Comparison of ENCODE assay signal across 8 cellular contexts in the genomic region with DNA sequence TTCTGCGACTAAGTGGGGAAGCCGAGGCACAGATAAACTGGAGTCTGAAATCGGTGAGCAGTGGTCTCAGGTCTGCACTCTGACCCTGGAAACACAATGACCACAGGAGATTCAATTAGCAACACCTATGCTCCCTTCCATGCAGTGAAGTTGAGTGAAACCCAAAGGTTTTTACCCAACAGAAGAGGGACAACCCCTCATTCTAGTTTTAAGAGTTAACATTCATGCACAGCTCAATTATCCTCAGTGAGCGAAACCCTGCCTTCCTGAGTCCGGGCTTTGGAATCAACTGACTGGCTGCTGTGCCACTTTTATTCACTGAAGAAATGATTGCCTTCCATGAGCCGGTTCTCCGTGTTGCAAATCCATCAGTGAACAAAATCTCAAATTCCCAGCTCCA. TPM values are rescaled to one million over a fixed set of nuclear protein-coding genes. Genes with fewer than 3 reads are reported as not detected.
DNase-seq lines count a peak whose midpoint lies in the region; ATAC-seq and TF ChIP-seq lines count a peak whose summit lies in the region.
"Not testable (repeated sequence)": the region's sequence is repeated elsewhere in the genome, so short reads cannot be mapped to it uniquely, and the experiment has no call there.

No MANE protein-coding gene starts in this region.

- H3K79me1 ChIP-seq in mesenchymal stem cell (replicated peaks; ENCODE audit: low read length, poor library complexity, severe bottlenecking): not testable (repeated sequence)

- WGBS in mesenchymal stem cell: 74% methylated on average over 7 of the region's 7 CpGs
- WGBS in psoas muscle, 3 donors: 36 to 44% (median 43%) methylated on average over 7 of the region's 7 CpGs

- not testable (repeated sequence) for H2AK5ac ChIP-seq in mesenchymal stem cell (ENCODE audit: low read length, severe bottlenecking)

- not testable (repeated sequence) for H3K9me3 ChIP-seq in DOHH2 (ENCODE audit: control insufficient read depth, insufficient read depth, low read length); MG63; mesenchymal stem cell (ENCODE audit: control insufficient read depth, low read length); psoas muscle; uterus

- not testable (repeated sequence) for H4K91ac ChIP-seq in mesenchymal stem cell (ENCODE audit: low read length)

- not testable (repeated sequence) for TF ChIP-seq POLR2A in uterus (IDR thresholded peaks at IDR 0.05)

- TF ChIP-seq CTCF in DOHH2 (IDR thresholded peaks at IDR 0.05; ENCODE audit: low read depth, low read length, poor library complexity, severe bottlenecking); brain microvascular endothelial cell (IDR thresholded peaks at IDR 0.05; ENCODE audit: low read depth, low read length, missing control alignments); fibroblast of mammary gland (conservative IDR thresholded peaks at IDR 0.05; ENCODE audit: control insufficient read depth, insufficient read depth, low read depth, low read length); psoas muscle (IDR thresholded peaks at IDR 0.05); uterus (IDR thresholded peaks at IDR 0.05): not testable (repeated sequence)

- H3K4me1 ChIP-seq in DOHH2 (ENCODE audit: control insufficient read depth, low read length): peaks cover 25% of the 10 kb centered on the region
- not testable (repeated sequence) for H3K4me1 ChIP-seq in mesenchymal stem cell (ENCODE audit: control insufficient read depth, insufficient read depth, low read depth, low read length); psoas muscle; uterus

- H3K36me3 Mint-ChIP-seq in activated CD4-positive, alpha-beta T cell treated with anti-CD3 and anti-CD28 coated beads for 36 hours (ENCODE audit: low read depth): peaks cover 12% of the 10 kb centered on the region

- H2BK120ac ChIP-seq in mesenchymal stem cell (ENCODE audit: low read depth, low read length): not testable (repeated sequence)

- ATAC-seq in activated CD4-positive, alpha-beta T cell treated with anti-CD3 and anti-CD28 coated beads for 36 hours: peak; percentile 35
- ATAC-seq in psoas muscle: not testable (repeated sequence)

- H3K36me3 ChIP-seq in DOHH2 (ENCODE audit: control insufficient read depth, low read length): peaks cover 16% of the 10 kb centered on the region; the same call in 1 of the 2 replicates
- peaks cover 17% of the 10 kb centered on the region for H3K36me3 ChIP-seq in MG63
- not testable (repeated sequence) for H3K36me3 ChIP-seq in brain microvascular endothelial cell (replicated peaks); mesenchymal stem cell (ENCODE audit: control insufficient read depth in 1 of 2, insufficient read depth in 2 of 2, low read depth in 1 of 2, low read length in 2 of 2); uterus
- peaks cover 0 to 22% of the 10 kb centered on the region in 2 donors for H3K36me3 ChIP-seq in psoas muscle (ENCODE audit: insufficient read depth in 1 of 2, low read depth in 1 of 2)

- peak overlapping the region; percentile 97 for H3K9ac ChIP-seq in mesenchymal stem cell (ENCODE audit: low read length)

- not testable (repeated sequence) for H2BK12ac ChIP-seq in mesenchymal stem cell (ENCODE audit: low read length in 2 of 2)

- H3K9me2 ChIP-seq in DOHH2 (replicated peaks; ENCODE audit: control insufficient read depth, low read length): not testable (repeated sequence)

- H3K18ac ChIP-seq in mesenchymal stem cell (ENCODE audit: low read depth in 1 of 2, low read length in 2 of 2): not testable (repeated sequence)

- not testable (repeated sequence) for H4K20me1 ChIP-seq in DOHH2 (ENCODE audit: control insufficient read depth, insufficient read depth, low read depth, low read length)

- H3K27me3 ChIP-seq in DOHH2 (ENCODE audit: control insufficient read depth, low read length); MG63; brain microvascular endothelial cell (replicated peaks); mesenchymal stem cell (ENCODE audit: control insufficient read depth in 1 of 2, insufficient read depth in 1 of 2, low read length in 2 of 2); psoas muscle (ENCODE audit: insufficient read depth in 3 of 3, low read length in 2 of 3); uterus: not testable (repeated sequence)

- H2BK5ac ChIP-seq in mesenchymal stem cell (ENCODE audit: low read depth, low read length, poor library complexity, severe bottlenecking): not testable (repeated sequence)

- H3K4me3 ChIP-seq in DOHH2 (ENCODE audit: low read length) (peak overlapping the region; percentile 91), MG63 (peak overlapping the region; percentile 90), brain microvascular endothelial cell (ENCODE audit: low read depth, low read length) (peak overlapping the region; percentile 80), fibroblast of mammary gland (ENCODE audit: control insufficient read depth, low read depth, low read length) (peak overlapping the region; percentile 73), mesenchymal stem cell (ENCODE audit: insufficient read depth in 1 of 2, low read depth in 1 of 2, low read length in 2 of 2) (peak overlapping the region in 1 of 2 experiments; percentile 86), psoas muscle (peak overlapping the region; percentile 85), uterus (peak overlapping the region; percentile 53 to 62)

- in situ Hi-C loops in brain microvascular endothelial cell (cut with HindIII; ENCODE audit: low pct_ligation_motif_present, low sequenced_read_pairs): not testable (repeated sequence)

- peak overlapping the region; percentile 94 for H3K27ac Mint-ChIP-seq in activated CD4-positive, alpha-beta T cell treated with anti-CD3 and anti-CD28 coated beads for 36 hours

- H3K4me3 Mint-ChIP-seq in activated CD4-positive, alpha-beta T cell treated with anti-CD3 and anti-CD28 coated beads for 36 hours: peak overlapping the region; percentile 88

- DNase-seq in MG63; activated CD4-positive, alpha-beta T cell treated with anti-CD3 and anti-CD28 coated beads for 36 hours; brain microvascular endothelial cell; fibroblast of mammary gland (ENCODE audit: low read depth); mesenchymal stem cell; psoas muscle; uterus: not testable (repeated sequence)

- not testable (repeated sequence) for H3K4ac ChIP-seq in mesenchymal stem cell (ENCODE audit: low read depth in 1 of 2, low read length in 2 of 2)

- H3F3A ChIP-seq in DOHH2 (ENCODE audit: control insufficient read depth, insufficient read depth): not testable (repeated sequence)

- CTCF ChIA-PET in activated CD4-positive, alpha-beta T cell treated with anti-CD3 and anti-CD28 coated beads for 36 hours (lab: Charles Lee): not testable (repeated sequence)

- not testable (repeated sequence) for H3K23ac ChIP-seq in mesenchymal stem cell (ENCODE audit: low read length in 2 of 2)

- H3K79me2 ChIP-seq in DOHH2 (ENCODE audit: control insufficient read depth, low read length): peaks cover 24% of the 10 kb centered on the region

- not testable (repeated sequence) for H3K27ac ChIP-seq in DOHH2 (ENCODE audit: low read depth, low read length)
- H3K27ac ChIP-seq in brain microvascular endothelial cell: peak overlapping the region; percentile 97
- H3K27ac ChIP-seq in mesenchymal stem cell (ENCODE audit: low read length, poor library complexity, severe bottlenecking): peak overlapping the region; percentile 87
- peak overlapping the region; percentile 87 for H3K27ac ChIP-seq in psoas muscle
- H3K27ac ChIP-seq in uterus: peak overlapping the region; percentile 76 to 79

- not testable (repeated sequence) for H2AFZ ChIP-seq in mesenchymal stem cell (ENCODE audit: low read depth, low read length)

- intact Hi-C loops in activated CD4-positive, alpha-beta T cell treated with anti-CD3 and anti-CD28 coated beads for 36 hours (cut with DNase I, micrococcal nuclease): loop anchor here (1.0 to 10.0 kb wide), 2 partner anchors 28 to 250 kb away; no protein-coding TSS in a partner anchor
- intact Hi-C loops in psoas muscle (cut with DNase I); uterus (cut with DNase I; ENCODE audit: low total_unique reads): not testable (repeated sequence)

- H3K9me3 Mint-ChIP-seq in activated CD4-positive, alpha-beta T cell treated with anti-CD3 and anti-CD28 coated beads for 36 hours (ENCODE audit: low read depth): not testable (repeated sequence)

- not testable (repeated sequence) for H3K27me3 Mint-ChIP-seq in activated CD4-positive, alpha-beta T cell treated with anti-CD3 and anti-CD28 coated beads for 36 hours

- not testable (repeated sequence) for H2BK15ac ChIP-seq in mesenchymal stem cell (ENCODE audit: low read depth, poor library complexity, severe bottlenecking)

- H3K14ac ChIP-seq in mesenchymal stem cell (ENCODE audit: low read length in 2 of 2): not testable (repeated sequence)

- not testable (repeated sequence) for H4K8ac ChIP-seq in mesenchymal stem cell (ENCODE audit: low read length)

- H3K4me2 ChIP-seq in DOHH2 (ENCODE audit: low read length) (peak overlapping the region; percentile 89), mesenchymal stem cell (ENCODE audit: low read length, poor library complexity, severe bottlenecking) (peak overlapping the region; percentile 63)

- H3K4me1 Mint-ChIP-seq in activated CD4-positive, alpha-beta T cell treated with anti-CD3 and anti-CD28 coated beads for 36 hours: peaks cover 32% of the 10 kb centered on the region

- POLR2A ChIA-PET in activated CD4-positive, alpha-beta T cell treated with anti-CD3 and anti-CD28 coated beads for 36 hours (lab: Charles Lee): interaction anchor here (0.6 to 1.2 kb wide), 3 partner anchors 28 to 279 kb away, joined by 3 to 4 read pairs (median 3); no protein-coding TSS in a partner anchor

RNA-seq across cellular contexts. Expression of a gene that starts 0.7 kb away (rescaled TPM):
- total RNA-seq in MG63 (2014; rRNA removed; shearing (Covaris generic); ENCODE audit: low replicate concordance): 5.5 and 6.4 TPM in 2 replicates
- total RNA-seq in activated CD4-positive, alpha-beta T cell treated with anti-CD3 and anti-CD28 coated beads for 36 hours: 1 to 10 TPM; 2.0 to 2.6 TPM
- polyA plus RNA-seq in mesenchymal stem cell (2013, experiment 1 of 2): 1.7 TPM
- 1.9 TPM for polyA plus RNA-seq in mesenchymal stem cell (2013, experiment 2 of 2)
- total RNA-seq in psoas muscle (1 to 10 TPM; 2.4 to 3.2 (median 2.5) TPM), uterus (1 to 10 TPM; 1.2 to 7.8 (median 5.3) TPM)
- polyA plus RNA-seq in psoas muscle: 1 to 10 TPM; 1.3 to 2.8 (median 1.5) TPM

RNA-seq across cellular contexts. Expression of a gene that starts 29.0 kb away (rescaled TPM):
- total RNA-seq in MG63 (2014; rRNA removed; shearing (Covaris generic); ENCODE audit: low replicate concordance): 2.4 and 5.1 TPM in 2 replicates
- total RNA-seq in activated CD4-positive, alpha-beta T cell treated with anti-CD3 and anti-CD28 coated beads for 36 hours: 1 to 10 TPM; 2.0 to 2.5 TPM
- 3.1 TPM for polyA plus RNA-seq in mesenchymal stem cell (2013, experiment 1 of 2)
- polyA plus RNA-seq in mesenchymal stem cell (2013, experiment 2 of 2): 3.4 TPM
- total RNA-seq in psoas muscle (1 to 10 TPM; 1.6 to 2.9 (median 2.2) TPM), uterus (10 to 100 TPM in 2 of 4 donors, 1 to 10 TPM in 2; 7.2 to 32.0 (median 9.1) TPM)
- 1 to 10 TPM; 1.6 to 9.9 (median 1.6) TPM for polyA plus RNA-seq in psoas muscle
